Comparison of ENCODE assay signal across 8 cellular contexts in genomic region chr19:52007436-52007804, GRCh38. TPM values are rescaled to one million over a fixed set of nuclear protein-coding genes. Genes with fewer than 3 reads are reported as not detected.
DNase-seq lines count a peak whose midpoint lies in the region; ATAC-seq and TF ChIP-seq lines count a peak whose summit lies in the region.

No MANE protein-coding gene starts in this region.

- H3K9me3 Mint-ChIP-seq in natural killer cell: peaks cover 0 to under 1% of the 10 kb centered on the region in 2 donors

- peak overlapping the region; percentile 100 for H3K4me3 Mint-ChIP-seq in natural killer cell

- peaks cover 0 to 5% (median 2%) of the 10 kb centered on the region in 4 donors for H3K4me1 ChIP-seq in Peyer's patch

- intact Hi-C loops in natural killer cell (cut with micrococcal nuclease): loop anchor here (5.0 kb wide), 2 partner anchors 80 to 105 kb away; partner anchors contain the start of gene ZNF613

- H3K27ac ChIP-seq in Peyer's patch: peak overlapping the region; percentile 78 to 88 (median 85)

- TF ChIP-seq CTCF in Peyer's patch (IDR thresholded peaks at IDR 0.05) (no peak), epithelial cell of esophagus (IDR thresholded peaks at IDR 0.05; ENCODE audit: insufficient read depth, low read depth, low read length, missing control alignments) (no peak), natural killer cell (IDR thresholded peaks at IDR 0.05) (no peak)

- TF ChIP-seq POLR2A in Peyer's patch (IDR thresholded peaks at IDR 0.05): no peak

- H3K36me3 ChIP-seq in Peyer's patch: peaks cover 0 to 23% (median 0%) of the 10 kb centered on the region in 3 donors

- H3K4me3 ChIP-seq in Peyer's patch: peak overlapping the region; percentile 57 to 96 (median 71)
- H3K4me3 ChIP-seq in epithelial cell of esophagus (ENCODE audit: low read length): peak overlapping the region; percentile 90

- H3K4me1 Mint-ChIP-seq in natural killer cell: peaks cover 16 to 17% of the 10 kb centered on the region in 2 donors

- peak; percentile 0 for DNase-seq in NCI-H2227 (lab: John Stamatoyannopoulos, UW; ENCODE audit: unreplicated experiment)
- no peak for DNase-seq in NCI-H2227 treated with DMSO at 0.1 percent for 48 hours (lab: John Stamatoyannopoulos, UW)
- no peak for DNase-seq in Peyer's patch
- DNase-seq in epithelial cell of esophagus (ENCODE audit: low read depth): no peak
- no peak for DNase-seq in natural killer cell
- no peak for DNase-seq in stimulated activated CD4-positive, alpha-beta T cell treated with anti-CD3 and anti-CD28 coated beads, Interleukin-4, amount 100 ng/mL, for 4 hours
- DNase-seq in NCI-H226: no peak

- peaks cover 23% of the 10 kb centered on the region for H3K36me3 Mint-ChIP-seq in natural killer cell

- ATAC-seq in natural killer cell: no peak
- no peak for ATAC-seq in HG02981 (IDR thresholded peaks at IDR 0.05; ENCODE audit: unreplicated experiment)

- H3K9me3 ChIP-seq in Peyer's patch: peaks cover 0 to 15% (median under 1%) of the 10 kb centered on the region in 4 donors

- H3K27me3 ChIP-seq in Peyer's patch: no peaks in the 10 kb centered on the region

- no peaks in the 10 kb centered on the region for H3K27me3 Mint-ChIP-seq in natural killer cell (ENCODE audit: low read depth in 2 of 2)

- H3K27ac Mint-ChIP-seq in natural killer cell: peak overlapping the region; percentile 97 to 100

RNA-seq across cellular contexts. Expression of gene ZNF615, which starts 0.6 kb away (rescaled TPM):
- total RNA-seq in Peyer's patch (10 to 100 TPM in 3 of 4 donors, 1 to 10 TPM in 1; 6.5 to 14.0 (median 10.0) TPM), natural killer cell (10 to 100 TPM; 15.4 to 26.3 (median 19.9) TPM)

RNA-seq across cellular contexts. Expression of gene ZNF614, which starts 20.8 kb away (rescaled TPM):
- 1 to 10 TPM; 2.5 to 5.1 (median 3.6) TPM for total RNA-seq in Peyer's patch
- 1 to 10 TPM; 4.3 to 9.2 (median 5.7) TPM for total RNA-seq in natural killer cell

RNA-seq across cellular contexts. Expression of gene ZNF350, which starts 20.8 kb away (rescaled TPM):
- total RNA-seq in Peyer's patch (10 to 100 TPM; 10.3 to 48.7 (median 17.8) TPM), natural killer cell (10 to 100 TPM; 32.3 to 46.9 (median 36.6) TPM)

RNA-seq across cellular contexts. Expression of gene ZNF432, which starts 41.2 kb away (rescaled TPM):
- total RNA-seq in Peyer's patch (10 to 100 TPM in 3 of 4 donors, 1 to 10 TPM in 1; 5.8 to 19.0 (median 12.0) TPM), natural killer cell (10 to 100 TPM; 19.7 to 33.7 (median 32.4) TPM)
